Comparison of ENCODE assay signal across 8 cellular contexts in genomic region chr5:163460562-163461176, GRCh38. TPM values are rescaled to one million over a fixed set of nuclear protein-coding genes. Genes with fewer than 3 reads are reported as not detected.
DNase-seq lines count a peak whose midpoint lies in the region; ATAC-seq and TF ChIP-seq lines count a peak whose summit lies in the region.

HMMR (plus strand) TSS chr5:163460632; CDS start chr5:163460693, 61 bp downstream.

- H3K27me3 ChIP-seq in Panc1 (ENCODE audit: control insufficient read depth, insufficient read depth, low read length) (no peaks in the 10 kb centered on the region), dorsolateral prefrontal cortex (no peaks in the 10 kb centered on the region)

- peak; percentile 85 for DNase-seq in DMS53 (lab: John Stamatoyannopoulos, UW)
- DNase-seq in H4 (ENCODE audit: low spot score), result peak; percentile 17
- no peak for DNase-seq in Panc1 (ENCODE audit: low read depth, low spot score)
- no peak for DNase-seq in dorsolateral prefrontal cortex
- DNase-seq in neural crest cell (ENCODE audit: low read depth, low spot score), result no peak
- no peak for DNase-seq in HPDE6-E6E7 (ENCODE audit: extremely low spot score)
- no peak for DNase-seq in activated CD4-positive, alpha-beta T cell treated with anti-CD3 and anti-CD28 coated beads, Interleukin-2, amount 50 U/mL, for 4 hours
- no peak for DNase-seq in GDM1 (lab: John Stamatoyannopoulos, UW)

- in situ Hi-C loops in Panc1 (cut with HindIII; ENCODE audit: low pct_unique_long_range_greater_than_20kb, low sequenced_read_pairs), result no loop called here

- intact Hi-C loops in Panc1 (cut with micrococcal nuclease; ENCODE audit: unreplicated experiment) (no loop called here), dorsolateral prefrontal cortex (cut with DNase I) (loop anchor here (1.0 kb wide), 1 partner anchor 45 kb away; the partner anchor contains the start of gene MAT2B (in 2 of the 2))

- ATAC-seq in Panc1, result peak; percentile 39

- TF ChIP-seq CTCF in Panc1 (IDR thresholded peaks at IDR 0.05) (no peak), dorsolateral prefrontal cortex (IDR thresholded peaks at IDR 0.05 in 54 of 56, conservative IDR thresholded peaks at IDR 0.05 in 2 of 56; ENCODE audit: low read depth in 1 of 56, partially characterized antibody in 56 of 56) (no peak), neural crest cell (conservative IDR thresholded peaks at IDR 0.05) (no peak)

- CTCF ChIA-PET in Panc1 (lab: Charles Lee), result no interaction called here

- H3K27ac ChIP-seq in Panc1 (ENCODE audit: low read length) (peak within 1 kb of the TSS; percentile 99), dorsolateral prefrontal cortex (peak within 1 kb of the TSS; percentile 88 to 100 (median 98))

- peaks cover 46% of the 10 kb centered on the region for H3K4me1 Mint-ChIP-seq in neural crest cell

- H3K9me3 Mint-ChIP-seq in neural crest cell, result no peaks in the 10 kb centered on the region

- H3K4me1 ChIP-seq in Panc1 (ENCODE audit: control insufficient read depth, insufficient read depth, low read length), result peaks cover 19% of the 10 kb centered on the region; the same call in 1 of the 2 replicates

- POLR2A ChIA-PET in Panc1 (lab: Charles Lee), result interaction anchor here (0.6 to 2.8 kb wide), 11 partner anchors 16 to 52 kb away, joined by 3 to 24 read pairs (median 7); partner anchors contain the start of gene MAT2B

- H3K4me3 ChIP-seq in Panc1 (ENCODE audit: low read depth in 2 of 2, low read length in 2 of 2) (peak within 1 kb of the TSS; percentile 88 to 98), dorsolateral prefrontal cortex (peak within 1 kb of the TSS; percentile 69 to 99 (median 88))

- peaks cover 12% of the 10 kb centered on the region for H3K36me3 Mint-ChIP-seq in neural crest cell (ENCODE audit: low read depth)

- peak within 1 kb of the TSS; percentile 96 for H3K4me3 Mint-ChIP-seq in neural crest cell

- peaks cover 4% of the 10 kb centered on the region for H3K27me3 Mint-ChIP-seq in neural crest cell (ENCODE audit: low read depth)

- TSS peak; percentile 97 for BruUV-seq in Panc1 (replicated peaks; lab: Mats Ljungman, UMichigan)

- peaks cover 21% of the 10 kb centered on the region for H3K36me3 ChIP-seq in Panc1 (ENCODE audit: control insufficient read depth, insufficient read depth, low read length)

- peak within 1 kb of the TSS; percentile 100 for H3K27ac Mint-ChIP-seq in neural crest cell (ENCODE audit: unreplicated experiment)

- H3K9me3 ChIP-seq in Panc1 (ENCODE audit: control insufficient read depth, insufficient read depth, low read depth, low read length), result no peaks in the 10 kb centered on the region

RNA-seq across cellular contexts. Expression of gene HMMR, which starts in this region (rescaled TPM):
- total RNA-seq in H4 (2014; rRNA removed; shearing (Covaris generic)), result 45.7 and 47.1 TPM in 2 replicates
- 42.5 TPM for total RNA-seq in Panc1 (2021; ENCODE audit: unreplicated experiment)
- polyA plus RNA-seq in Panc1 (2012; ENCODE audit: insufficient read length), result 10.5 TPM
- 1 to 10 TPM in 23 of 120 experiments, under 1 TPM in 87, not detected in 10; 0.15 to 2.6 (median 0.63) TPM for total RNA-seq in dorsolateral prefrontal cortex
- total RNA-seq in neural crest cell, result 38.5 and 44.4 TPM in 2 replicates

Comparison
In these comparisons a context has a peak if more than half of its experiments do, and no peak if none do; other contexts are left out.
1. RNA of gene HMMR (total RNA-seq): 45.7 to 47.1 TPM in H4, 42.5 TPM in Panc1 (single experiment) and 38.5 to 44.4 TPM in neural crest cell; 0.15 to 2.6 TPM in dorsolateral prefrontal cortex; every median in the first group is over 10 times any median in the second.
2. DNase-seq: peak in DMS53 (single experiment) and H4 (single experiment); none in Panc1 (single experiment), dorsolateral prefrontal cortex (0 of 10), neural crest cell (single experiment), HPDE6-E6E7 (single experiment), activated CD4-positive, alpha-beta T cell treated with anti-CD3 and anti-CD28 coated beads, Interleukin-2, amount 50 U/mL, for 4 hours (0 of 2) and GDM1 (single experiment).